ENCODE assay signal across 8 cellular contexts in genomic region chr6:137218917-137219663, GRCh38. TPM values are rescaled to one million over a fixed set of nuclear protein-coding genes. Genes with fewer than 3 reads are reported as not detected.
A peak's percentile ranks its signal among the peaks of the same experiment; 100 is the strongest.
DNase-seq lines count a peak whose midpoint lies in the region; ATAC-seq and TF ChIP-seq lines count a peak whose summit lies in the region.

TSS of gene IFNGR1 (minus strand) at chr6:137219385. CDS start at chr6:137219327, 58 bp downstream.

- peak; percentile 75 for DNase-seq in DMS153 treated with DMSO at 0.1 percent for 48 hours (lab: John Stamatoyannopoulos, UW; ENCODE audit: unreplicated experiment)
- DNase-seq in KG1 (lab: John Stamatoyannopoulos, UW): peak; percentile 71
- DNase-seq in activated T-cell treated with anti-CD3 and anti-CD28 coated beads, Interleukin-2, amount 50 U/mL, for 1 hour: peak; percentile 96
- peak; percentile 95 for DNase-seq in epithelial cell of esophagus (ENCODE audit: low read depth)
- DNase-seq in stimulated activated CD8-positive, alpha-beta memory T cell treated with anti-CD3 and anti-CD28 coated beads, Interleukin-4, amount 100 ng/mL, for 1 hour (ENCODE audit: low read depth in 2 of 2, low spot score in 1 of 2): peak; percentile 90

- no peaks in the 10 kb centered on the region for H3K27me3 ChIP-seq in mononuclear cell (ENCODE audit: insufficient read depth, low read length)

- H3K4me3 ChIP-seq in epithelial cell of esophagus (ENCODE audit: low read length): peak within 1 kb of the TSS; percentile 91
- H3K4me3 ChIP-seq in mononuclear cell (ENCODE audit: low read length): peak within 1 kb of the TSS; percentile 93

- no peak for TF ChIP-seq CTCF in epithelial cell of esophagus (IDR thresholded peaks at IDR 0.05; ENCODE audit: insufficient read depth, low read depth, low read length, missing control alignments)

- H3K9me3 ChIP-seq in mononuclear cell (ENCODE audit: low read depth, low read length): no peaks in the 10 kb centered on the region

- peak; percentile 87 for ATAC-seq in GM21717 (IDR thresholded peaks at IDR 0.05; ENCODE audit: unreplicated experiment)

- H3K4me1 ChIP-seq in mononuclear cell (ENCODE audit: insufficient read depth, low read length): peaks cover 82% of the 10 kb centered on the region

TF ChIP-seq in PFSK-1, 5 proteins besides CTCF, POLR2A, EP300 and RAD21:
- no peak for TF ChIP-seq REST (IDR thresholded peaks at IDR 0.05; ENCODE audit: insufficient read depth in 1 of 2, low read depth in 2 of 2, low read length in 2 of 2)
- TF ChIP-seq POLR2AphosphoS5 (IDR thresholded peaks at IDR 0.05; ENCODE audit: low read depth, low read length): peak; percentile 93
- TF ChIP-seq SIN3A (IDR thresholded peaks at IDR 0.05; ENCODE audit: borderline replicate concordance, insufficient read depth, low read length): peak; percentile 58; the same call in 1 of the 2 replicates
- TF ChIP-seq TAF1 (IDR thresholded peaks at IDR 0.05; ENCODE audit: borderline replicate concordance, insufficient read depth, low read length): 0 out of 2 replicates have a peak, but pooled peaks have one; percentile 40
- TF ChIP-seq FOXP2 (optimal IDR thresholded peaks at IDR 0.05; ENCODE audit: borderline replicate concordance, extremely low read depth, extremely low read length, insufficient read depth): peak; percentile 80
TF ChIP-seq in PFSK-1: peak in this region for 4.

RNA-seq across cellular contexts. Expression of gene IFNGR1, which starts in this region (rescaled TPM):
- polyA plus RNA-seq in PFSK-1 (2012; ENCODE audit: insufficient read length, low read depth): 30.8 TPM
- 162 TPM for total RNA-seq in mononuclear cell

Comparison
In these comparisons a context has a peak if more than half of its experiments do, and no peak if none do; other contexts are left out.
1. Peak in every context shown above with its lines: DNase-seq, ATAC-seq and H3K4me3 ChIP-seq.